Comparison of ENCODE assay signal across 26 cellular contexts in genomic region chr16:47695746-47696145, GRCh38.
"Had no signal": no experiment of that assay in that cellular context is flagged by ENCODE, and none has a peak within 500 bp of the region (broad histone marks: within the 10 kb centered on the region; RNA-seq: fewer than 3 reads in every experiment).

No MANE protein-coding gene starts in this region.

- H3K27me3 Mint-ChIP-seq: natural killer cell treated with Interleukin-12 subunit alpha and Interleukin-12 subunit beta and Interleukin-15 and Interleukin-18, amount 100 ng/mL, for 72 hours; stimulated activated naive B cell treated with anti-CD40 and anti-IgM and Interleukin-4, amounts not matched to agents 10 μg/mL and 1 μg/mL and 100 μg/mL, for 72 hours; stimulated activated naive CD8-positive, alpha-beta T cell treated with anti-CD3 and anti-CD28 coated beads, Interleukin-15, Interleukin-2, amounts not matched to agents 100 ng/mL and 50 ng/mL, for 24 hours had no signal

- H3K9me3 ChIP-seq: neutrophil, pancreas, prostate gland, right lobe of liver, sigmoid colon, stomach, thoracic aorta, thyroid gland, tibial nerve, upper lobe of left lung, vagina had no signal

- DNase-seq: nephron progenitor cell; nucleus accumbens; pancreas; right cardiac atrium; right lobe of liver; sigmoid colon; small intestine; stimulated activated CD4-positive, alpha-beta T cell treated with anti-CD3 and anti-CD28 coated beads, Interleukin-15, amount 100 ng/mL, for 24 hours; stimulated activated CD4-positive, alpha-beta T cell treated with anti-CD3 and anti-CD28 coated beads, Interleukin-2, amount 100 ng/mL, for 24 hours; stimulated activated CD4-positive, alpha-beta T cell treated with anti-CD3 and anti-CD28 coated beads, Interleukin-2, amount 100 ng/mL, for 48 hours; stimulated activated CD4-positive, alpha-beta T cell treated with anti-CD3 and anti-CD28 coated beads, Interleukin-4, amount 100 ng/mL, for 24 hours; stimulated activated naive B cell treated with anti-CD40 and anti-IgM and Interleukin-4, amounts not matched to agents 10 μg/mL and 1 μg/mL and 100 μg/mL, for 72 hours; stimulated activated naive CD4-positive, alpha-beta T cell treated with Interleukin-2 at 50 U/mL for 16 hours; stomach; thyroid gland; trophoblast cell; upper lobe of left lung had no signal

- H3K4me1 Mint-ChIP-seq: stimulated activated effector memory CD8-positive, alpha-beta T cell treated with anti-CD3 and anti-CD28 coated beads, Interleukin-12 subunit alpha, Interleukin-12 subunit beta, amount 100 ng/mL, for 72 hours had no signal

- H3K9me3 Mint-ChIP-seq: natural killer cell treated with Interleukin-12 subunit alpha and Interleukin-12 subunit beta and Interleukin-15 and Interleukin-18, amount 100 ng/mL, for 72 hours; nephron progenitor cell; neural crest cell had no signal

- H3K27ac Mint-ChIP-seq: natural killer cell treated with Interleukin-12 subunit alpha and Interleukin-12 subunit beta and Interleukin-15 and Interleukin-18, amount 100 ng/mL, for 72 hours; nephron progenitor cell; stimulated activated effector memory CD8-positive, alpha-beta T cell treated with anti-CD3 and anti-CD28 coated beads, Interleukin-12 subunit alpha, Interleukin-12 subunit beta, amount 100 ng/mL, for 72 hours; stimulated activated naive B cell treated with anti-CD40 and anti-IgM and Interleukin-4, amounts not matched to agents 10 μg/mL and 1 μg/mL and 100 μg/mL, for 72 hours; stimulated activated naive CD8-positive, alpha-beta T cell treated with anti-CD3 and anti-CD28 coated beads, Interleukin-15, Interleukin-2, amounts not matched to agents 100 ng/mL and 50 ng/mL, for 24 hours had no signal

- ATAC-seq: natural killer cell treated with Interleukin-12 subunit alpha and Interleukin-12 subunit beta and Interleukin-15 and Interleukin-18, amount 100 ng/mL, for 72 hours; pancreas; right cardiac atrium; stimulated activated effector memory CD8-positive, alpha-beta T cell treated with anti-CD3 and anti-CD28 coated beads, Interleukin-12 subunit alpha, Interleukin-12 subunit beta, amount 100 ng/mL, for 72 hours; stimulated activated naive B cell treated with anti-CD40 and anti-IgM and Interleukin-4, amounts not matched to agents 10 μg/mL and 1 μg/mL and 100 μg/mL, for 72 hours had no signal

- H3K4me3 Mint-ChIP-seq: natural killer cell treated with Interleukin-12 subunit alpha and Interleukin-12 subunit beta and Interleukin-15 and Interleukin-18, amount 100 ng/mL, for 72 hours; nephron progenitor cell; neural crest cell; stimulated activated effector memory CD8-positive, alpha-beta T cell treated with anti-CD3 and anti-CD28 coated beads, Interleukin-12 subunit alpha, Interleukin-12 subunit beta, amount 100 ng/mL, for 72 hours; stimulated activated naive B cell treated with anti-CD40 and anti-IgM and Interleukin-4, amounts not matched to agents 10 μg/mL and 1 μg/mL and 100 μg/mL, for 72 hours; stimulated activated naive CD8-positive, alpha-beta T cell treated with anti-CD3 and anti-CD28 coated beads, Interleukin-15, Interleukin-2, amounts not matched to agents 100 ng/mL and 50 ng/mL, for 24 hours had no signal
